In genomic region chr9:134553061-134553891, GRCh38 we compare ENCODE assay signal across 23 cellular contexts.
A peak's percentile ranks its signal among the peaks of the same experiment; 100 is the strongest.
DNase-seq lines count a peak whose midpoint lies in the region; ATAC-seq and TF ChIP-seq lines count a peak whose summit lies in the region.
"Had no signal": no experiment of that assay in that cellular context is flagged by ENCODE, and none has a peak within 500 bp of the region (broad histone marks: within the 10 kb centered on the region; RNA-seq: fewer than 3 reads in every experiment).

No MANE protein-coding gene starts in this region.

- no peaks in the 10 kb centered on the region for H3K27me3 ChIP-seq in BE2C
- H3K27me3 ChIP-seq in CD4-positive, alpha-beta T cell (ENCODE audit: control insufficient read depth, insufficient read depth, low read length) = peaks cover 22% of the 10 kb centered on the region
- no peaks in the 10 kb centered on the region for H3K27me3 ChIP-seq in breast epithelium

- H3K4me1 ChIP-seq in BE2C (peaks cover 27% of the 10 kb centered on the region), breast epithelium (no peaks in the 10 kb centered on the region)

- peak overlapping the region; percentile 97 for H3K27ac Mint-ChIP-seq in osteocyte (ENCODE audit: unreplicated experiment)
- no peak overlapping the region for H3K27ac Mint-ChIP-seq in CD4-positive, alpha-beta T cell
- H3K27ac Mint-ChIP-seq: activated B cell treated with CpG ODN at 0.5 μM for 24 hours; activated CD4-positive, alpha-beta memory T cell treated with anti-CD3 and anti-CD28 coated beads for 36 hours; CD4-positive, alpha-beta memory T cell; IgD-negative memory B cell; naive thymus-derived CD8-positive, alpha-beta T cell had no signal

- intact Hi-C loops in left ventricle myocardium superior (cut with micrococcal nuclease) (no loop called here), breast epithelium (cut with DNase I; ENCODE audit: low total_unique reads) (no loop called here)
- intact Hi-C loops in CD4-positive, alpha-beta T cell (cut with DNase I, micrococcal nuclease) = no loop called here

- H3K9me3 Mint-ChIP-seq in osteocyte (ENCODE audit: unreplicated experiment) = no peaks in the 10 kb centered on the region
- no peaks in the 10 kb centered on the region for H3K9me3 Mint-ChIP-seq in CD4-positive, alpha-beta T cell
- H3K9me3 Mint-ChIP-seq: IgD-negative memory B cell had no signal

- POLR2A ChIA-PET in RWPE1 (lab: Yijun Ruan, JAX; ENCODE audit: low non-redundant PET) = interaction anchor here (0.6 kb wide), 1 partner anchor 205 kb away, joined by 3 read pairs; no protein-coding TSS in a partner anchor
- POLR2A ChIA-PET in CD4-positive, alpha-beta T cell (lab: Charles Lee) = no interaction called here

- H3K27me3 Mint-ChIP-seq in osteocyte (ENCODE audit: unreplicated experiment) = no peaks in the 10 kb centered on the region
- peaks cover 18% of the 10 kb centered on the region for H3K27me3 Mint-ChIP-seq in CD4-positive, alpha-beta T cell

- H3K4me3 Mint-ChIP-seq in osteocyte (ENCODE audit: unreplicated experiment) = no peak overlapping the region
- no peak overlapping the region for H3K4me3 Mint-ChIP-seq in CD4-positive, alpha-beta T cell
- H3K4me3 Mint-ChIP-seq: activated B cell treated with CpG ODN at 0.5 μM for 24 hours; activated CD4-positive, alpha-beta memory T cell treated with anti-CD3 and anti-CD28 coated beads for 36 hours; CD4-positive, alpha-beta memory T cell; IgD-negative memory B cell; naive thymus-derived CD8-positive, alpha-beta T cell had no signal

- H3K27ac ChIP-seq in RWPE1 (peak overlapping the region; percentile 85), breast epithelium (no peak overlapping the region)
- H3K27ac ChIP-seq in CD4-positive, alpha-beta T cell (ENCODE audit: low read depth, low read length) = no peak overlapping the region
- H3K27ac ChIP-seq: esophagus muscularis mucosa, suprapubic skin had no signal

- H3K9me3 ChIP-seq in BE2C = no peaks in the 10 kb centered on the region
- no peaks in the 10 kb centered on the region for H3K9me3 ChIP-seq in CD4-positive, alpha-beta T cell (ENCODE audit: control insufficient read depth, low read length)
- no peaks in the 10 kb centered on the region for H3K9me3 ChIP-seq in breast epithelium
- H3K9me3 ChIP-seq: esophagus muscularis mucosa, suprapubic skin had no signal

- H3K4me3 ChIP-seq in BE2C (ENCODE audit: low read depth, low read length) = no peak overlapping the region
- no peak overlapping the region for H3K4me3 ChIP-seq in breast epithelium
- H3K4me3 ChIP-seq: esophagus muscularis mucosa, GM12878, lung, suprapubic skin had no signal

- H3K36me3 Mint-ChIP-seq in osteocyte (ENCODE audit: unreplicated experiment) = no peaks in the 10 kb centered on the region
- no peaks in the 10 kb centered on the region for H3K36me3 Mint-ChIP-seq in CD4-positive, alpha-beta T cell (ENCODE audit: low read depth)
- H3K36me3 Mint-ChIP-seq: activated CD4-positive, alpha-beta memory T cell treated with anti-CD3 and anti-CD28 coated beads for 36 hours; CD4-positive, alpha-beta memory T cell had no signal

- peak; percentile 19 for ATAC-seq in left ventricle myocardium superior
- ATAC-seq in CD4-positive, alpha-beta T cell (ENCODE audit: poor library complexity) = no peak
- ATAC-seq: GM12878; naive thymus-derived CD8-positive, alpha-beta T cell had no signal

- H3K36me3 ChIP-seq in BE2C (no peaks in the 10 kb centered on the region), breast epithelium (no peaks in the 10 kb centered on the region)
- H3K36me3 ChIP-seq: esophagus muscularis mucosa, suprapubic skin had no signal

- TF ChIP-seq CTCF in BE2C (IDR thresholded peaks at IDR 0.05; ENCODE audit: low read depth, low read length) = no peak
- no peak for TF ChIP-seq CTCF in RWPE1 (conservative IDR thresholded peaks at IDR 0.05; ENCODE audit: low read depth)
- no peak for TF ChIP-seq CTCF in osteocyte (IDR thresholded peaks at IDR 0.05)
- no peak for TF ChIP-seq CTCF in CD4-positive, alpha-beta T cell (IDR thresholded peaks at IDR 0.05)
- TF ChIP-seq CTCF in breast epithelium (IDR thresholded peaks at IDR 0.05) = no peak

- no peak for TF ChIP-seq POLR2A in breast epithelium (IDR thresholded peaks at IDR 0.05)

- H3K4me1 Mint-ChIP-seq in osteocyte (ENCODE audit: unreplicated experiment) = peaks cover 53% of the 10 kb centered on the region
- H3K4me1 Mint-ChIP-seq in CD4-positive, alpha-beta T cell (ENCODE audit: low read depth) = no peaks in the 10 kb centered on the region
- H3K4me1 Mint-ChIP-seq: activated B cell treated with CpG ODN at 0.5 μM for 24 hours; CD4-positive, alpha-beta memory T cell; naive thymus-derived CD8-positive, alpha-beta T cell had no signal

- DNase-seq in BE2C = peak; percentile 91
- DNase-seq in RWPE1 (ENCODE audit: low spot score) = no peak
- peak; percentile 40 for DNase-seq in left ventricle myocardium superior
- no peak for DNase-seq in osteocyte (ENCODE audit: extremely low spot score, unreplicated experiment)
- no peak for DNase-seq in effector CD4-positive, alpha-beta T cell
- DNase-seq in CD4-positive, alpha-beta T cell = no peak
- no peak for DNase-seq in breast epithelium (ENCODE audit: low spot score in 2 of 2)
- DNase-seq in NCI-H2227 treated with DMSO at 0.1 percent for 48 hours (lab: John Stamatoyannopoulos, UW) = no peak
- DNase-seq: activated B cell treated with CpG ODN at 0.5 μM for 24 hours; activated CD4-positive, alpha-beta memory T cell treated with anti-CD3 and anti-CD28 coated beads for 36 hours; activated T-cell treated with anti-CD3 and anti-CD28 coated beads for 4 hours; CD4-positive, alpha-beta memory T cell; central memory CD4-positive, alpha-beta T cell; GF-D8; glutamatergic neuron; NCI-H1930; NCI-H510A had no signal

- CTCF ChIA-PET in RWPE1 (lab: Yijun Ruan, JAX) = interaction anchor here (1.0 to 1.1 kb wide), 2 partner anchors 110 to 389 kb away, joined by 3 read pairs; partner anchors contain the start of gene RNU6ATAC
- CTCF ChIA-PET in CD4-positive, alpha-beta T cell (lab: Charles Lee) = no interaction called here

Comparison
In these comparisons a context has a peak if more than half of its experiments do, and no peak if none do; other contexts are left out.
1. DNase-seq: peak in BE2C (single experiment) and left ventricle myocardium superior (single experiment); none in RWPE1 (single experiment), osteocyte (single experiment), effector CD4-positive, alpha-beta T cell (single experiment), CD4-positive, alpha-beta T cell (0 of 10), breast epithelium (0 of 2) and NCI-H2227 treated with DMSO at 0.1 percent for 48 hours (single experiment).